Comparison of ENCODE assay signal across 8 cellular contexts in genomic region chr2:163155279-163155883, GRCh38.
DNase-seq lines count a peak whose midpoint lies in the region; ATAC-seq and TF ChIP-seq lines count a peak whose summit lies in the region.

No MANE protein-coding gene starts in this region.

- TF ChIP-seq CTCF in left ventricle myocardium inferior (IDR thresholded peaks at IDR 0.05; ENCODE audit: borderline replicate concordance) (peak; percentile 66), NB4 (IDR thresholded peaks at IDR 0.05; ENCODE audit: low read depth, low read length) (peak; percentile 32), VCaP (conservative IDR thresholded peaks at IDR 0.05) (peak; percentile 79)

- no peak for DNase-seq in left ventricle myocardium inferior
- no peak for DNase-seq in Right ventricle myocardium superior
- peak; percentile 52 for DNase-seq in NB4 (ENCODE audit: low read depth)
- DNase-seq in iris pigment epithelial cell (ENCODE audit: low read depth) = peak; percentile 37
- no peak for DNase-seq in occipital lobe (lab: John Stamatoyannopoulos, UW)
- DNase-seq in activated effector memory CD4-positive, alpha-beta T cell treated with Interleukin-2 at 50 U/mL for 16 hours = no peak

- no peaks in the 10 kb centered on the region for H3K27me3 ChIP-seq in left ventricle myocardium inferior (ENCODE audit: low read depth)

- ATAC-seq in Right ventricle myocardium superior (ENCODE audit: poor library complexity) (no peak), HG02642 (IDR thresholded peaks at IDR 0.05; ENCODE audit: poor library complexity, unreplicated experiment) (peak; percentile 87)

- no peaks in the 10 kb centered on the region for H3K9me3 ChIP-seq in left ventricle myocardium inferior (replicated peaks)

- H3K4me3 ChIP-seq in left ventricle myocardium inferior (no peak overlapping the region), NB4 (ENCODE audit: low read depth, low read length) (no peak overlapping the region)

- intact Hi-C loops in left ventricle myocardium inferior (cut with micrococcal nuclease) (no loop called here), Right ventricle myocardium superior (cut with DNase I) (no loop called here)

- H3K36me3 ChIP-seq in left ventricle myocardium inferior = no peaks in the 10 kb centered on the region

- H3K4me1 ChIP-seq in left ventricle myocardium inferior = no peaks in the 10 kb centered on the region

- no peak overlapping the region for H3K27ac ChIP-seq in left ventricle myocardium inferior (replicated peaks)
- H3K27ac ChIP-seq in VCaP = no peak overlapping the region

- no peak for TF ChIP-seq POLR2A in NB4 (IDR thresholded peaks at IDR 0.05; ENCODE audit: extremely low read depth, insufficient read length)

Comparison
In these comparisons a context has a peak if more than half of its experiments do, and no peak if none do; other contexts are left out.
1. DNase-seq: peak in NB4 (single experiment) and iris pigment epithelial cell (single experiment); none in left ventricle myocardium inferior (single experiment), Right ventricle myocardium superior (single experiment), occipital lobe (single experiment) and activated effector memory CD4-positive, alpha-beta T cell treated with Interleukin-2 at 50 U/mL for 16 hours (single experiment).
2. Peak in every context shown above with its lines, with median percentiles within 50 percentile points of each other: CTCF ChIP-seq.